8 cellular contexts compared by ENCODE assay signal in genomic region chr4:49110579-49110978, GRCh38.
DNase-seq lines count a peak whose midpoint lies in the region; ATAC-seq and TF ChIP-seq lines count a peak whose summit lies in the region.
"Not testable (repeated sequence)": the region's sequence is repeated elsewhere in the genome, so short reads cannot be mapped to it uniquely, and the experiment has no call there.

No MANE protein-coding gene starts in this region.

- not testable (repeated sequence) for H3K4me1 ChIP-seq in left lung

- H3K4me3 ChIP-seq in left lung, result not testable (repeated sequence)

- intact Hi-C loops in left lung (cut with DNase I), result not testable (repeated sequence)

- not testable (repeated sequence) for H3K36me3 ChIP-seq in left lung

- peak; percentile 33 for ATAC-seq in GM18520 (IDR thresholded peaks at IDR 0.05; ENCODE audit: unreplicated experiment)
- ATAC-seq in GM19468 (IDR thresholded peaks at IDR 0.05; ENCODE audit: extremely low read depth, unreplicated experiment), result peak; percentile 45
- ATAC-seq in HG02610 (IDR thresholded peaks at IDR 0.05; ENCODE audit: unreplicated experiment), result peak; percentile 56
- peak; percentile 46 for ATAC-seq in HG03066 (IDR thresholded peaks at IDR 0.05; ENCODE audit: low read depth, unreplicated experiment)
- peak; percentile 36 for ATAC-seq in HG03565 (IDR thresholded peaks at IDR 0.05; ENCODE audit: unreplicated experiment)
- ATAC-seq in activated naive CD8-positive, alpha-beta T cell treated with anti-CD3 and anti-CD28 coated beads, Interleukin-2, amount 10 ng/mL, durations not matched to agents 7 days and 5 days (ENCODE audit: low read depth), result peak; percentile 44
- peak; percentile 69 for ATAC-seq in left lung
- peak; percentile 55 for ATAC-seq in stimulated activated naive CD8-positive, alpha-beta T cell treated with anti-CD3 and anti-CD28 coated beads, Interleukin-15, amount 100 ng/mL, for 72 hours

- H3K27ac Mint-ChIP-seq in activated naive CD8-positive, alpha-beta T cell treated with anti-CD3 and anti-CD28 coated beads, Interleukin-2, amount 10 ng/mL, durations not matched to agents 7 days and 5 days, result peak overlapping the region; percentile 2
- H3K27ac Mint-ChIP-seq in stimulated activated naive CD8-positive, alpha-beta T cell treated with anti-CD3 and anti-CD28 coated beads, Interleukin-15, amount 100 ng/mL, for 72 hours, result not testable (repeated sequence)

- H3K4me1 Mint-ChIP-seq in activated naive CD8-positive, alpha-beta T cell treated with anti-CD3 and anti-CD28 coated beads, Interleukin-2, amount 10 ng/mL, durations not matched to agents 7 days and 5 days; stimulated activated naive CD8-positive, alpha-beta T cell treated with anti-CD3 and anti-CD28 coated beads, Interleukin-15, amount 100 ng/mL, for 72 hours: not testable (repeated sequence)

- peaks cover 58% of the 10 kb centered on the region for H3K36me3 Mint-ChIP-seq in activated naive CD8-positive, alpha-beta T cell treated with anti-CD3 and anti-CD28 coated beads, Interleukin-2, amount 10 ng/mL, durations not matched to agents 7 days and 5 days

- H3K27me3 Mint-ChIP-seq in activated naive CD8-positive, alpha-beta T cell treated with anti-CD3 and anti-CD28 coated beads, Interleukin-2, amount 10 ng/mL, durations not matched to agents 7 days and 5 days; stimulated activated naive CD8-positive, alpha-beta T cell treated with anti-CD3 and anti-CD28 coated beads, Interleukin-15, amount 100 ng/mL, for 72 hours: not testable (repeated sequence)

- not testable (repeated sequence) for H3K27ac ChIP-seq in left lung

- not testable (repeated sequence) for H3K4me3 Mint-ChIP-seq in activated naive CD8-positive, alpha-beta T cell treated with anti-CD3 and anti-CD28 coated beads, Interleukin-2, amount 10 ng/mL, durations not matched to agents 7 days and 5 days; stimulated activated naive CD8-positive, alpha-beta T cell treated with anti-CD3 and anti-CD28 coated beads, Interleukin-15, amount 100 ng/mL, for 72 hours

- H3K9me3 Mint-ChIP-seq in activated naive CD8-positive, alpha-beta T cell treated with anti-CD3 and anti-CD28 coated beads, Interleukin-2, amount 10 ng/mL, durations not matched to agents 7 days and 5 days, result peaks cover 64% of the 10 kb centered on the region
- H3K9me3 Mint-ChIP-seq in stimulated activated naive CD8-positive, alpha-beta T cell treated with anti-CD3 and anti-CD28 coated beads, Interleukin-15, amount 100 ng/mL, for 72 hours, result peaks cover 72 to 90% of the 10 kb centered on the region in 2 donors

- POLR2A ChIA-PET in activated naive CD8-positive, alpha-beta T cell treated with anti-CD3 and anti-CD28 coated beads, Interleukin-2, amount 10 ng/mL, durations not matched to agents 7 days and 5 days (lab: Charles Lee), result not testable (repeated sequence)

- peaks cover 0 to 91% of the 10 kb centered on the region in 2 donors for H3K9me3 ChIP-seq in left lung

- not testable (repeated sequence) for TF ChIP-seq CTCF in left lung (IDR thresholded peaks at IDR 0.05)

- H3K27me3 ChIP-seq in left lung, result not testable (repeated sequence)

- DNase-seq in activated naive CD8-positive, alpha-beta T cell treated with anti-CD3 and anti-CD28 coated beads, Interleukin-2, amount 10 ng/mL, durations not matched to agents 7 days and 5 days; left lung; stimulated activated naive CD8-positive, alpha-beta T cell treated with anti-CD3 and anti-CD28 coated beads, Interleukin-15, amount 100 ng/mL, for 72 hours: not testable (repeated sequence)
